Comparison of ENCODE assay signal across 30 cellular contexts in the genomic region with DNA sequence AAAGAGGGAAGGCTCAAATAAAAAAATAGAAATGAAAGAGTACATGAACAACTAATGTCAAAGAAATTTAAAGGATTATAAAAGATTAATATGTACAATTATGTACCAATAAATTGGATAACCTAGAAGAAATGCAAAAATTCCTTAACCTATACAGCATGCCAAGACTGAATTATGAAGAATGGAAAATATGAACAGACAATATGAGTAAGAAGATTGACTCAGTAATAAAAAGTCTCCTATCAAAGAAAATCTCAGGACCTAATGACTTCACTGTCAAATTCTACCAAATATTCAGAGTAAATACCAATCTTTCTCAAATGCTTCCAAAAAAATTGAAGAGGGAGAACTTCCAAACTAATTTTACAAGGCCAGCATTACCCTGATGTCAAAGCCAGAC.
"Had no signal": no experiment of that assay in that cellular context is flagged by ENCODE, and none has a peak within 500 bp of the region (broad histone marks: within the 10 kb centered on the region; RNA-seq: fewer than 3 reads in every experiment).

No MANE protein-coding gene starts in this region.

- H3K27ac ChIP-seq: ascending aorta, cardiac muscle cell, VCaP had no signal

- FAIRE-seq: bronchial epithelial cell had no signal

- H3K36me3 ChIP-seq: ascending aorta, cardiac muscle cell had no signal

- DNase-seq: activated B cell treated with CpG ODN at 0.5 μM for 24 hours; activated CD4-positive, alpha-beta memory T cell treated with anti-CD3 and anti-CD28 coated beads for 36 hours; activated CD4-positive, alpha-beta T cell treated with anti-CD3 and anti-CD28 coated beads for 4 hours; activated CD4-positive, alpha-beta T cell treated with anti-CD3 and anti-CD28 coated beads, Interleukin-2, amount 10 ng/mL, durations not matched to agents 24 days and 14 days; activated CD4-positive, alpha-beta T cell treated with anti-CD3 and anti-CD28 coated beads, Interleukin-2, amount 50 U/mL, for 1 hour; activated CD4-positive, alpha-beta T cell treated with anti-CD3 and anti-CD28 coated beads, Interleukin-2, amount 50 U/mL, for 4 hours; activated CD4-positive, CD25-positive, alpha-beta regulatory T cell treated with anti-CD3 and anti-CD28 coated beads, Interleukin-2, amount 50 U/mL, for 72 hours; activated CD8-positive, alpha-beta memory T cell treated with anti-CD3 and anti-CD28 coated beads, Interleukin-2, amount 50 U/mL, for 4 hours; activated CD8-positive, alpha-beta T cell treated with anti-CD3 and anti-CD28 coated beads for 36 hours; activated effector memory CD4-positive, alpha-beta T cell treated with anti-CD3 and anti-CD28 coated beads, Interleukin-2, amount 50 U/mL, for 16 hours; activated gamma-delta T cell treated with Interleukin-2 at 50 U/mL for 16 hours; activated naive CD4-positive, alpha-beta T cell; activated naive CD4-positive, alpha-beta T cell treated with anti-CD3 and anti-CD28 coated beads, Interleukin-2, amount 10 ng/mL, durations not matched to agents 7 days and 5 days; activated naive CD8-positive, alpha-beta T cell treated with anti-CD3 and anti-CD28 coated beads, Interleukin-2, amount 10 ng/mL, durations not matched to agents 7 days and 5 days; activated naive CD8-positive, alpha-beta T cell treated with anti-CD3 and anti-CD28 coated beads, Interleukin-2, amount 50 U/mL, for 24 hours; activated T-cell treated with anti-CD3 and anti-CD28 coated beads for 4 hours; activated T-cell treated with anti-CD3 and anti-CD28 coated beads, Interleukin-2, amount 50 U/mL, for 1 hour; activated T-cell treated with anti-CD3 and anti-CD28 coated beads, Interleukin-2, amount 50 U/mL, for 4 hours; activated T-cell treated with anti-CD3 and anti-CD28 coated beads, Interleukin-2, amount 50 U/mL, for 72 hours; amygdala; anterior cingulate cortex; caudate nucleus; cerebellar nuclear complex; T-helper 2 cell; T-helper 9 cell had no signal

- ATAC-seq: activated CD8-positive, alpha-beta T cell treated with anti-CD3 and anti-CD28 coated beads for 36 hours; activated naive CD8-positive, alpha-beta T cell treated with anti-CD3 and anti-CD28 coated beads, Interleukin-2, amount 50 U/mL, for 24 hours; activated T-cell treated with anti-CD3 and anti-CD28 coated beads, Interleukin-2, amount 50 U/mL, for 4 hours; activated T-cell treated with anti-CD3 and anti-CD28 coated beads, Interleukin-2, amount 50 U/mL, for 72 hours; activated T-helper 17 cell treated with anti-CD3 and anti-CD28 coated beads, Interleukin-2, amount 50 U/mL, for 72 hours had no signal

- H3K9me3 ChIP-seq: ascending aorta had no signal

- H3K4me3 ChIP-seq: ascending aorta, cardiac muscle cell had no signal

- H3K27me3 ChIP-seq: ascending aorta, cardiac muscle cell had no signal

- H3K4me1 ChIP-seq: ascending aorta had no signal
